ENCODE assay signal across 16 cellular contexts in genomic region chr10:119526606-119527592, GRCh38. TPM values are rescaled to one million over a fixed set of nuclear protein-coding genes. Genes with fewer than 3 reads are reported as not detected.
DNase-seq lines count a peak whose midpoint lies in the region; ATAC-seq, FAIRE-seq and TF ChIP-seq lines count a peak whose summit lies in the region.
"Had no signal": no experiment of that assay in that cellular context is flagged by ENCODE, and none has a peak within 500 bp of the region (broad histone marks: within the 10 kb centered on the region; RNA-seq: fewer than 3 reads in every experiment).

No MANE protein-coding gene starts in this region.

- no peak overlapping the region for H4K91ac ChIP-seq in mesenchymal stem cell (ENCODE audit: low read length)

- H3K27ac Mint-ChIP-seq in CD4-positive, alpha-beta T cell = peak overlapping the region; percentile 59
- no peak overlapping the region for H3K27ac Mint-ChIP-seq in activated B cell treated with CpG ODN at 0.5 μM for 24 hours

- H4K8ac ChIP-seq in mesenchymal stem cell (ENCODE audit: low read length) = peak overlapping the region; percentile 10

- H3K9ac ChIP-seq in mesenchymal stem cell (ENCODE audit: low read length) (no peak overlapping the region), kidney (ENCODE audit: low read length in 2 of 2) (no peak overlapping the region)
- H3K9ac ChIP-seq: KMS-11 had no signal

- H3K4me1 ChIP-seq in mesenchymal stem cell (ENCODE audit: control insufficient read depth, insufficient read depth, low read depth, low read length) (peaks cover 4% of the 10 kb centered on the region), kidney (ENCODE audit: control insufficient read depth in 1 of 2, insufficient read depth in 1 of 2, low read depth in 1 of 2, low read length in 2 of 2) (no peaks in the 10 kb centered on the region)

- 77% methylated on average over 18 of the region's 18 CpGs for WGBS in mesenchymal stem cell

- H3K4me2 ChIP-seq in mesenchymal stem cell (ENCODE audit: low read length, poor library complexity, severe bottlenecking) = no peak overlapping the region
- H3K4me2 ChIP-seq: KMS-11 had no signal

- H3K4me1 Mint-ChIP-seq in CD4-positive, alpha-beta T cell (ENCODE audit: low read depth) = peaks cover 63% of the 10 kb centered on the region
- peaks cover 3% of the 10 kb centered on the region for H3K4me1 Mint-ChIP-seq in activated B cell treated with CpG ODN at 0.5 μM for 24 hours

- POLR2A ChIA-PET in CD4-positive, alpha-beta T cell (lab: Charles Lee) = interaction anchor here (0.7 to 2.0 kb wide), 5 partner anchors 10 to 24 kb away, joined by 3 to 12 read pairs (median 4); partner anchors contain the start of gene RGS10
- POLR2A ChIA-PET in activated B cell treated with CpG ODN at 0.5 μM for 24 hours (lab: Charles Lee) = interaction anchor here (0.6 to 1.4 kb wide), 2 partner anchors 15 to 318 kb away, joined by 3 read pairs; partner anchors contain the start of gene RGS10

- no peak for TF ChIP-seq CTCF in CD4-positive, alpha-beta T cell (IDR thresholded peaks at IDR 0.05)
- peak; percentile 24; the same call in 1 of the 2 replicates for TF ChIP-seq CTCF in GM12874 (IDR thresholded peaks at IDR 0.05; ENCODE audit: insufficient read depth, low read depth, low read length)
- no peak for TF ChIP-seq CTCF in activated B cell treated with CpG ODN at 0.5 μM for 24 hours (IDR thresholded peaks at IDR 0.05)
- no peak for TF ChIP-seq CTCF in kidney (IDR thresholded peaks at IDR 0.05; ENCODE audit: borderline replicate concordance, extremely low read depth, insufficient read depth)

- H3K79me1 ChIP-seq in mesenchymal stem cell (replicated peaks; ENCODE audit: low read length, poor library complexity, severe bottlenecking) = peaks cover 10% of the 10 kb centered on the region

- peak overlapping the region; percentile 10 to 86 for H3K18ac ChIP-seq in mesenchymal stem cell (ENCODE audit: low read depth in 1 of 2, low read length in 2 of 2)

- H3K4me3 ChIP-seq in mesenchymal stem cell (ENCODE audit: insufficient read depth in 1 of 2, low read depth in 1 of 2, low read length in 2 of 2) (no peak overlapping the region), kidney (ENCODE audit: low read length in 2 of 2) (no peak overlapping the region)
- H3K4me3 ChIP-seq: skin epidermis had no signal

- no peak overlapping the region for H2AK5ac ChIP-seq in mesenchymal stem cell (ENCODE audit: low read length, severe bottlenecking)

- H3K27me3 Mint-ChIP-seq in CD4-positive, alpha-beta T cell = no peaks in the 10 kb centered on the region
- no peaks in the 10 kb centered on the region for H3K27me3 Mint-ChIP-seq in activated B cell treated with CpG ODN at 0.5 μM for 24 hours

- FAIRE-seq in kidney (lab: Jason Lieb, UNC) = no peak
- FAIRE-seq: endothelial cell of umbilical vein, H54 had no signal

- H3K36me3 ChIP-seq in mesenchymal stem cell (ENCODE audit: control insufficient read depth in 1 of 2, insufficient read depth in 2 of 2, low read depth in 1 of 2, low read length in 2 of 2) (peaks cover 11 to 22% of the 10 kb centered on the region in 2 experiments), kidney (ENCODE audit: control insufficient read depth in 1 of 2, insufficient read depth in 2 of 2, low read length in 2 of 2) (no peaks in the 10 kb centered on the region)

- peak overlapping the region in 1 of 2 experiments; percentile 79 for H3K14ac ChIP-seq in mesenchymal stem cell (ENCODE audit: low read length in 2 of 2)

- CTCF ChIA-PET in CD4-positive, alpha-beta T cell (lab: Charles Lee) = interaction anchor here (2.7 kb wide), 1 partner anchor 16 kb away, joined by 7 read pairs; the partner anchor contains the start of gene RGS10
- CTCF ChIA-PET in activated B cell treated with CpG ODN at 0.5 μM for 24 hours (lab: Charles Lee) = interaction anchor here (0.9 to 1.9 kb wide), 2 partner anchors 9 to 16 kb away, joined by 3 to 7 read pairs; partner anchors contain the start of gene RGS10

- no peak overlapping the region for H2BK5ac ChIP-seq in mesenchymal stem cell (ENCODE audit: low read depth, low read length, poor library complexity, severe bottlenecking)

- peak; percentile 32 for ATAC-seq in CD4-positive, alpha-beta T cell (ENCODE audit: poor library complexity)
- ATAC-seq in activated B cell treated with CpG ODN at 0.5 μM for 24 hours (ENCODE audit: low read depth) = peak; percentile 42

- H3K36me3 Mint-ChIP-seq in CD4-positive, alpha-beta T cell (ENCODE audit: low read depth) = peaks cover 75% of the 10 kb centered on the region
- H3K36me3 Mint-ChIP-seq in activated B cell treated with CpG ODN at 0.5 μM for 24 hours (ENCODE audit: low read depth) = peaks cover 26% of the 10 kb centered on the region

- H2AFZ ChIP-seq in mesenchymal stem cell (ENCODE audit: low read depth, low read length) = no peak overlapping the region

- peak overlapping the region; percentile 6 to 64 for H2BK12ac ChIP-seq in mesenchymal stem cell (ENCODE audit: low read length in 2 of 2)

- H2BK15ac ChIP-seq in mesenchymal stem cell (ENCODE audit: low read depth, poor library complexity, severe bottlenecking) = no peak overlapping the region

- H2BK120ac ChIP-seq in mesenchymal stem cell (ENCODE audit: low read depth, low read length) = peak overlapping the region; percentile 29

- peak overlapping the region in 1 of 2 experiments; percentile 63 for H3K23ac ChIP-seq in mesenchymal stem cell (ENCODE audit: low read length in 2 of 2)

- H3K9me3 Mint-ChIP-seq in CD4-positive, alpha-beta T cell = no peaks in the 10 kb centered on the region
- no peaks in the 10 kb centered on the region for H3K9me3 Mint-ChIP-seq in activated B cell treated with CpG ODN at 0.5 μM for 24 hours

- no peaks in the 10 kb centered on the region for H3K9me3 ChIP-seq in CD4-positive, alpha-beta T cell (ENCODE audit: control insufficient read depth, low read length)
- H3K9me3 ChIP-seq in mesenchymal stem cell (ENCODE audit: control insufficient read depth, low read length) (no peaks in the 10 kb centered on the region), kidney (ENCODE audit: control insufficient read depth in 1 of 2, low read length in 2 of 2) (no peaks in the 10 kb centered on the region)

- H3K4ac ChIP-seq in mesenchymal stem cell (ENCODE audit: low read depth in 1 of 2, low read length in 2 of 2) = peak overlapping the region; percentile 29 to 57

- H3K27me3 ChIP-seq in CD4-positive, alpha-beta T cell (ENCODE audit: control insufficient read depth, insufficient read depth, low read length) = no peaks in the 10 kb centered on the region
- no peaks in the 10 kb centered on the region for H3K27me3 ChIP-seq in mesenchymal stem cell (ENCODE audit: control insufficient read depth in 1 of 2, insufficient read depth in 1 of 2, low read length in 2 of 2)

- intact Hi-C loops in CD4-positive, alpha-beta T cell (cut with DNase I, micrococcal nuclease) = no loop called here
- intact Hi-C loops in activated B cell treated with CpG ODN at 0.5 μM for 24 hours (cut with micrococcal nuclease) (no loop called here), kidney (cut with DNase I) (no loop called here)

- H3K27ac ChIP-seq in CD4-positive, alpha-beta T cell (ENCODE audit: low read depth, low read length) = no peak overlapping the region
- H3K27ac ChIP-seq in mesenchymal stem cell (ENCODE audit: low read length, poor library complexity, severe bottlenecking) (no peak overlapping the region), kidney (ENCODE audit: low read depth in 2 of 2, low read length in 2 of 2) (no peak overlapping the region)
- H3K27ac ChIP-seq: KMS-11, skin epidermis had no signal

- H3K4me3 Mint-ChIP-seq in CD4-positive, alpha-beta T cell = peak overlapping the region; percentile 1
- no peak overlapping the region for H3K4me3 Mint-ChIP-seq in activated B cell treated with CpG ODN at 0.5 μM for 24 hours

- DNase-seq in CD4-positive, alpha-beta T cell = no peak
- DNase-seq in activated B cell treated with CpG ODN at 0.5 μM for 24 hours (no peak), mesenchymal stem cell (peak; percentile 42), kidney (no peak), NCI-H1436 (lab: John Stamatoyannopoulos, UW) (no peak), NCI-H187 treated with DMSO at 0.1 percent for 48 hours (lab: John Stamatoyannopoulos, UW) (no peak)
- DNase-seq in stimulated activated naive CD4-positive, alpha-beta T cell (lab: John Stamatoyannopoulos, UW) = no peak
- DNase-seq: activated CD4-positive, alpha-beta T cell treated with anti-CD3 and anti-CD28 coated beads, Interleukin-2, amount 50 U/mL, for 1 hour; amygdala; NCI-H2227 treated with DMSO at 0.1 percent for 48 hours; SIG-M5 had no signal

RNA-seq across cellular contexts. Expression of gene RGS10, which starts 15.6 kb away (rescaled TPM):
- 100 to 1,000 TPM; 132 to 134 TPM for total RNA-seq in CD4-positive, alpha-beta T cell
- total RNA-seq in activated B cell treated with CpG ODN at 0.5 μM for 24 hours (53.5 and 56.6 TPM in 2 replicates), kidney (19.9 TPM)
- 310 TPM for polyA plus RNA-seq in mesenchymal stem cell (2013, experiment 1 of 2)
- polyA plus RNA-seq in mesenchymal stem cell (2013, experiment 2 of 2) = 307 TPM
- polyA plus RNA-seq in kidney (ENCODE audit: insufficient read depth, low read depth, low replicate concordance) = 25.4 TPM
